ENCODE assay signal across 8 cellular contexts in the genomic region with DNA sequence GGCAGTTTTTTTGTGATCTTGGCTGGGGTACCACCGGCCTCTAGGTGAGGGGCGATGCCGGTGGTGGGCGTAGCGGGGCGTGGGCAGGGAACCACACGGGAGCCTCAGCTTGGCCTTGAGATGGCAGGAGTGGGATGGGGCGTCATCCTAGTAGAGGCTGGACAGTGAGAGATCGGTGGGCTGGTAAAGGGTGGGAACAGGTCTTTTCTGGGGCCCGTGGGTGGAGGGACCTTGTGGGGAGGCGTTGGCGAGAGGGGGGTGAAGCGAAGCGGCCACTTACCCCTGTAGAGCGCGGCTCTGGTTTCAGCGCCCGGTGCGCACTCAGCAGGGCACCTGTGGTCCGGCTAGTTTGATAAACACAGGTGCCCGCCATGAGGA. TPM values are rescaled to one million over a fixed set of nuclear protein-coding genes. Genes with fewer than 3 reads are reported as not detected.
DNase-seq lines count a peak whose midpoint lies in the region; ATAC-seq and TF ChIP-seq lines count a peak whose summit lies in the region.

No MANE protein-coding gene starts in this region.

- peak overlapping the region; percentile 49 for H2AFZ ChIP-seq in neuron (ENCODE audit: low read depth, low read length)

- no peak for TF ChIP-seq CTCF in CD4-positive, alpha-beta T cell (IDR thresholded peaks at IDR 0.05)

- H3K4me1 ChIP-seq in duodenal mucosa (ENCODE audit: control insufficient read depth in 1 of 2, insufficient read depth in 2 of 2, low read length in 2 of 2) = peaks cover 36 to 41% of the 10 kb centered on the region in 2 donors
- H3K4me1 ChIP-seq in neuron (ENCODE audit: insufficient read depth, low read length) = peaks cover 22% of the 10 kb centered on the region

- H3K9ac ChIP-seq in duodenal mucosa (ENCODE audit: low read depth in 1 of 2, low read length in 2 of 2) = peak overlapping the region; percentile 49 to 65

- no peak for DNase-seq in CD4-positive, alpha-beta T cell
- DNase-seq in AML-193 (lab: John Stamatoyannopoulos, UW) = no peak
- no peak for DNase-seq in occipital lobe (lab: John Stamatoyannopoulos, UW)
- no peak for DNase-seq in NOMO-1 treated with dmso at 0.1 percent for 144 hours (lab: John Stamatoyannopoulos, UW; ENCODE audit: unreplicated experiment)

- peak overlapping the region; percentile 80 for H3K4me3 Mint-ChIP-seq in CD4-positive, alpha-beta T cell
- H3K4me3 Mint-ChIP-seq in IgD-negative memory B cell = peak overlapping the region; percentile 56 to 91 (median 74)

- no peaks in the 10 kb centered on the region for H3K9me3 ChIP-seq in CD4-positive, alpha-beta T cell (ENCODE audit: control insufficient read depth, low read length)
- H3K9me3 ChIP-seq in duodenal mucosa (ENCODE audit: control insufficient read depth in 1 of 2, low read length in 2 of 2) (no peaks in the 10 kb centered on the region), neuron (ENCODE audit: low read length) (no peaks in the 10 kb centered on the region)

- H3K27me3 Mint-ChIP-seq in CD4-positive, alpha-beta T cell = no peaks in the 10 kb centered on the region
- peaks cover 1% of the 10 kb centered on the region for H3K27me3 Mint-ChIP-seq in IgD-negative memory B cell

- H3K9me3 Mint-ChIP-seq in CD4-positive, alpha-beta T cell = no peaks in the 10 kb centered on the region
- no peaks in the 10 kb centered on the region for H3K9me3 Mint-ChIP-seq in IgD-negative memory B cell

- H3K27ac ChIP-seq in CD4-positive, alpha-beta T cell (ENCODE audit: low read depth, low read length) = no peak overlapping the region
- H3K27ac ChIP-seq in duodenal mucosa (ENCODE audit: low read depth, low read length) = peak overlapping the region; percentile 72

- H3K36me3 ChIP-seq in duodenal mucosa (ENCODE audit: control insufficient read depth in 1 of 2, insufficient read depth in 2 of 2, low read length in 2 of 2) = peaks cover 0 to 3% of the 10 kb centered on the region in 2 donors
- no peaks in the 10 kb centered on the region for H3K36me3 ChIP-seq in neuron (ENCODE audit: insufficient read depth, low read length)

- CTCF ChIA-PET in CD4-positive, alpha-beta T cell (lab: Charles Lee) = interaction anchor here (1.1 to 1.6 kb wide), 3 partner anchors 25 to 67 kb away, joined by 3 to 6 read pairs (median 4); no protein-coding TSS in a partner anchor

- H3K4me1 Mint-ChIP-seq in CD4-positive, alpha-beta T cell (ENCODE audit: low read depth) = peaks cover 74% of the 10 kb centered on the region
- H3K4me1 Mint-ChIP-seq in IgD-negative memory B cell = peaks cover 41 to 45% (median 41%) of the 10 kb centered on the region in 3 donors

- peak overlapping the region; percentile 53 to 61 for H3K4me3 ChIP-seq in duodenal mucosa (ENCODE audit: low read depth in 1 of 2, low read length in 2 of 2)
- peak overlapping the region; percentile 31 for H3K4me3 ChIP-seq in neuron (ENCODE audit: low read length)

- POLR2A ChIA-PET in CD4-positive, alpha-beta T cell (lab: Charles Lee) = interaction anchor here (3.4 kb wide), 1 partner anchor 12 kb away, joined by 18 read pairs; a partner anchor contains a TSS

- no peak for ATAC-seq in CD4-positive, alpha-beta T cell (ENCODE audit: poor library complexity)
- ATAC-seq in GM21786 (IDR thresholded peaks at IDR 0.05; ENCODE audit: unreplicated experiment) = no peak

- intact Hi-C loops in CD4-positive, alpha-beta T cell (cut with DNase I, micrococcal nuclease) = loop anchor here (2.0 to 5.0 kb wide), 4 partner anchors 46 to 181 kb away; a partner anchor contains a TSS

- peak overlapping the region; percentile 79 for H3K27ac Mint-ChIP-seq in CD4-positive, alpha-beta T cell
- H3K27ac Mint-ChIP-seq in IgD-negative memory B cell = peak overlapping the region; percentile 31 to 95 (median 55)

- H3K27me3 ChIP-seq in CD4-positive, alpha-beta T cell (ENCODE audit: control insufficient read depth, insufficient read depth, low read length) = no peaks in the 10 kb centered on the region
- H3K27me3 ChIP-seq in duodenal mucosa (ENCODE audit: control insufficient read depth in 1 of 2, insufficient read depth in 2 of 2, low read length in 2 of 2) (no peaks in the 10 kb centered on the region), neuron (ENCODE audit: insufficient read depth, low read length) (no peaks in the 10 kb centered on the region)

- peaks cover 10% of the 10 kb centered on the region for H3K36me3 Mint-ChIP-seq in CD4-positive, alpha-beta T cell (ENCODE audit: low read depth)
- H3K36me3 Mint-ChIP-seq in IgD-negative memory B cell = peaks cover 7% of the 10 kb centered on the region

RNA-seq across cellular contexts. Expression of a gene that starts 12.0 kb away (rescaled TPM):
- 10 to 100 TPM; 44.5 to 45.5 TPM for total RNA-seq in CD4-positive, alpha-beta T cell
- polyA plus RNA-seq in IgD-negative memory B cell = 6.7 TPM
- 0.78 TPM for total RNA-seq in occipital lobe

RNA-seq across cellular contexts. Expression of a gene that starts 53.0 kb away (rescaled TPM):
- total RNA-seq in CD4-positive, alpha-beta T cell = 10 to 100 TPM; 38.3 to 40.8 TPM
- 40.6 TPM for polyA plus RNA-seq in IgD-negative memory B cell
- 3.7 TPM for total RNA-seq in occipital lobe

Comparison
In these comparisons a context has a peak if more than half of its experiments do, and no peak if none do; other contexts are left out.
1. RNA of a gene that starts 12.0 kb away (total RNA-seq): 44.5 to 45.5 TPM in CD4-positive, alpha-beta T cell; 0.78 TPM in occipital lobe (single experiment); every median in the first group is over 10 times any median in the second.